Comparison of ENCODE assay signal across 9 cellular contexts in genomic region chr10:93435621-93436385, GRCh38. TPM values are rescaled to one million over a fixed set of nuclear protein-coding genes. Genes with fewer than 3 reads are reported as not detected.
DNase-seq lines count a peak whose midpoint lies in the region; ATAC-seq and TF ChIP-seq lines count a peak whose summit lies in the region.
"Had no signal": no experiment of that assay in that cellular context is flagged by ENCODE, and none has a peak within 500 bp of the region (broad histone marks: within the 10 kb centered on the region; RNA-seq: fewer than 3 reads in every experiment).

No MANE protein-coding gene starts in this region.

- H3K36me3 Mint-ChIP-seq in GM23338 (ENCODE audit: low read depth): no peaks in the 10 kb centered on the region

- H3K4me1 ChIP-seq in GM23338 (ENCODE audit: insufficient read depth): peaks cover 37% of the 10 kb centered on the region

- H3K9me2 ChIP-seq in GM23338 (ENCODE audit: insufficient read depth): no peaks in the 10 kb centered on the region

- peaks cover 61% of the 10 kb centered on the region for H3K4me1 Mint-ChIP-seq in GM23338

- peak overlapping the region; percentile 53; the same call in 2 of the 3 replicates for H3K4me3 Mint-ChIP-seq in GM23338
- H3K4me3 Mint-ChIP-seq: activated CD8-positive, alpha-beta T cell treated with anti-CD3 and anti-CD28 coated beads for 36 hours had no signal

- no peak overlapping the region for H2AFZ ChIP-seq in GM23338

- H3K36me3 ChIP-seq in GM23338 (ENCODE audit: insufficient read depth): no peaks in the 10 kb centered on the region

- TF ChIP-seq CTCF in GM23338 (conservative IDR thresholded peaks at IDR 0.05; ENCODE audit: low read depth in 2 of 2): no peak
- no peak for TF ChIP-seq CTCF in fibroblast of the aortic adventitia (IDR thresholded peaks at IDR 0.05; ENCODE audit: insufficient read depth, low read length)
- no peak for TF ChIP-seq CTCF in retinal pigment epithelial cell (conservative IDR thresholded peaks at IDR 0.05; ENCODE audit: low read depth, low read length)

- ATAC-seq in GM23338: peak; percentile 56
- no peak for ATAC-seq in stimulated activated naive CD8-positive, alpha-beta T cell treated with anti-CD3 and anti-CD28 coated beads, Interleukin-15, Interleukin-2, amounts not matched to agents 100 U/mL and 50 U/mL, for 24 hours
- no peak for ATAC-seq in GM19452 (IDR thresholded peaks at IDR 0.05; ENCODE audit: unreplicated experiment)
- ATAC-seq: activated CD8-positive, alpha-beta T cell treated with anti-CD3 and anti-CD28 coated beads for 36 hours had no signal

- DNase-seq in GM23338 (ENCODE audit: low spot score) (peak; percentile 79), RPMI7951 (ENCODE audit: low read depth) (peak; percentile 54), fibroblast of the aortic adventitia (ENCODE audit: low read depth) (peak; percentile 79), retinal pigment epithelial cell (ENCODE audit: low read depth) (peak; percentile 89), activated gamma-delta T cell (lab: John Stamatoyannopoulos, UW) (no peak), NCI-H128 (lab: John Stamatoyannopoulos, UW; ENCODE audit: unreplicated experiment) (no peak)
- DNase-seq in stimulated activated naive CD8-positive, alpha-beta T cell treated with anti-CD3 and anti-CD28 coated beads, Interleukin-15, Interleukin-2, amounts not matched to agents 100 U/mL and 50 U/mL, for 24 hours: no peak
- DNase-seq: activated CD8-positive, alpha-beta T cell treated with anti-CD3 and anti-CD28 coated beads for 36 hours had no signal

- H3K4me2 ChIP-seq in GM23338: peak overlapping the region; percentile 77

- H3F3A ChIP-seq in GM23338 (replicated peaks; ENCODE audit: low read depth): peaks cover 6% of the 10 kb centered on the region; the same call in 1 of the 2 replicates

- peak overlapping the region; percentile 72 for H3K27ac ChIP-seq in GM23338 (ENCODE audit: low read depth)

- no peaks in the 10 kb centered on the region for H3K27me3 ChIP-seq in GM23338 (ENCODE audit: insufficient read depth)

- H3K9me3 Mint-ChIP-seq in GM23338: no peaks in the 10 kb centered on the region; the same call in 2 of the 3 replicates
- H3K9me3 Mint-ChIP-seq: activated CD8-positive, alpha-beta T cell treated with anti-CD3 and anti-CD28 coated beads for 36 hours had no signal

- H3K27me3 Mint-ChIP-seq in GM23338 (ENCODE audit: insufficient read depth, low read depth, poor library complexity): peaks cover 13% of the 10 kb centered on the region
- H3K27me3 Mint-ChIP-seq: activated CD8-positive, alpha-beta T cell treated with anti-CD3 and anti-CD28 coated beads for 36 hours had no signal

- H3K79me2 ChIP-seq in GM23338 (replicated peaks; ENCODE audit: insufficient read depth): no peaks in the 10 kb centered on the region

- H4K20me1 ChIP-seq in GM23338 (replicated peaks; ENCODE audit: insufficient read depth): no peaks in the 10 kb centered on the region

- peak overlapping the region; percentile 95 for H3K27ac Mint-ChIP-seq in GM23338
- H3K27ac Mint-ChIP-seq: activated CD8-positive, alpha-beta T cell treated with anti-CD3 and anti-CD28 coated beads for 36 hours had no signal

- H3K4me3 ChIP-seq in GM23338 (no peak overlapping the region), fibroblast of the aortic adventitia (ENCODE audit: low read depth, low read length) (no peak overlapping the region), retinal pigment epithelial cell (ENCODE audit: low read length) (no peak overlapping the region)

TF ChIP-seq in GM23338, 12 proteins besides CTCF, POLR2A, EP300 and RAD21:
- peak; percentile 34; the same call in 1 of the 2 replicates for TF ChIP-seq CREB1 (CRISPR knock-in tag; IDR thresholded peaks at IDR 0.05; ENCODE audit: low read depth)
- no peak for TF ChIP-seq STAT1 (IDR thresholded peaks at IDR 0.05; ENCODE audit: unreplicated experiment)

RNA-seq across cellular contexts. Expression of gene MYOF, which starts 46.3 kb away (rescaled TPM):
- 0.54 and 1.4 TPM in 2 replicates for total RNA-seq in GM23338 (2014; rRNA removed; shearing (Covaris generic))
- 0.45 and 0.82 TPM in 2 replicates for polyA plus RNA-seq in GM23338 (2016; fragmentation: Nextera tagmentation; extraction: Ambion mirVana)
- 46.2 and 57.1 TPM in 2 replicates for total RNA-seq in RPMI7951 (2014; rRNA removed; shearing (Covaris generic))
- total RNA-seq in fibroblast of the aortic adventitia (ENCODE audit: low replicate concordance): 381 and 408 TPM in 2 replicates

Comparison
In these comparisons a context has a peak if more than half of its experiments do, and no peak if none do; other contexts are left out.
1. DNase-seq: peak in GM23338 (single experiment), RPMI7951 (single experiment), fibroblast of the aortic adventitia (single experiment) and retinal pigment epithelial cell (single experiment); none in stimulated activated naive CD8-positive, alpha-beta T cell treated with anti-CD3 and anti-CD28 coated beads, Interleukin-15, Interleukin-2, amounts not matched to agents 100 U/mL and 50 U/mL, for 24 hours (single experiment), activated gamma-delta T cell (single experiment) and NCI-H128 (single experiment).
2. RNA of gene MYOF, which starts 46.3 kb away (total RNA-seq): 381 to 408 TPM in fibroblast of the aortic adventitia and 46.2 to 57.1 TPM in RPMI7951; 0.54 to 1.4 TPM in GM23338; every median in the first group is over 10 times any median in the second.